Comparison of ENCODE assay signal across 11 cellular contexts in the genomic region with DNA sequence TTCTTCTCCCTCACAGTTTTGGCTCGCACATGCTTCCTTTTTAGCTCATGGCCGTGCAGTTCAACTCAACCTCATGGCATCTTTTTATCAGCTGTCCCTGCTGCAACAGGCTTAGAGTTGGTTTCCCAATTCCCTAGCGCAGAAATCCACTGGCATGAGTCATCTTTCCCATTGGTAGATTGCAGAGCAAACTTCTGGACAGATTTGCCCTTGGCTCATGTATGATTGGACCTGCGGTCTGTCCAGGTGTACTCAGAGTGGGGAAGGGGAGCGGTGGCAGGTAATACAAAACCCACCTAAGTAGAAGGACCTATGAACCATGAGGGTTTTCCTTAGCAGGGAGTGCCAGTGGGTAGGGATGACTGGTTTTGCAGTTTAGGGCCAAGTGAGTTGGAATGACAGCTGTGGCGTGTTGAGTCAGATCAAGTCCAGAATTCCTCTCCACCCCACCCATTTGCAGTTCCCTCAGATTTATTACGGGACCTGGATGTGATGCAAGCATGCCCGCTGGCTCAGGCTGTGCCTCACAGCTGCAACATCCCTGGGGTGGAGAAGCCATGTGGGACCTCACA.
DNase-seq lines count a peak whose midpoint lies in the region; ATAC-seq and TF ChIP-seq lines count a peak whose summit lies in the region.
"Had no signal": no experiment of that assay in that cellular context is flagged by ENCODE, and none has a peak within 500 bp of the region (broad histone marks: within the 10 kb centered on the region; RNA-seq: fewer than 3 reads in every experiment).

No MANE protein-coding gene starts in this region.

- TF ChIP-seq CTCF in BJ (IDR thresholded peaks at IDR 0.05; ENCODE audit: insufficient read depth, low read depth, low read length) (no peak), foreskin keratinocyte (conservative IDR thresholded peaks at IDR 0.05) (no peak), retinal pigment epithelial cell (conservative IDR thresholded peaks at IDR 0.05; ENCODE audit: low read depth, low read length) (no peak)

- H3K27ac ChIP-seq in foreskin keratinocyte: peak overlapping the region; percentile 94
- H3K27ac ChIP-seq: C4-2B had no signal

- CTCF ChIA-PET in BJ (lab: Yijun Ruan, JAX): no interaction called here

- H3K4me3 ChIP-seq in BJ (ENCODE audit: low read depth, low read length): no peak overlapping the region
- H3K4me3 ChIP-seq in retinal pigment epithelial cell (ENCODE audit: low read length): no peak overlapping the region

- DNase-seq in BJ (ENCODE audit: low read depth) (peak; percentile 77), T1000 (lab: John Stamatoyannopoulos, UW) (peak; percentile 68), foreskin keratinocyte (peak; percentile 99 to 100), retinal pigment epithelial cell (ENCODE audit: low read depth) (peak; percentile 69), DMS53 (lab: John Stamatoyannopoulos, UW) (no peak), pons (ENCODE audit: low spot score) (no peak)
- DNase-seq in activated naive CD4-positive, alpha-beta T cell treated with anti-CD3 and anti-CD28 coated beads, Interleukin-2, amount 50 U/mL, for 16 hours: no peak
- DNase-seq in stimulated activated naive CD4-positive, alpha-beta T cell treated with Interleukin-2 at 50 U/mL for 16 hours (lab: John Stamatoyannopoulos, UW): no peak
- DNase-seq: activated CD4-positive, alpha-beta T cell treated with anti-CD3 and anti-CD28 coated beads, Interleukin-2, amount 50 U/mL, for 48 hours; NCI-H146 had no signal

- peaks cover 29% of the 10 kb centered on the region for H3K4me1 ChIP-seq in foreskin keratinocyte

- ATAC-seq in foreskin keratinocyte: peak; percentile 91

- POLR2A ChIA-PET in BJ (lab: Charles Lee): no interaction called here

- no peaks in the 10 kb centered on the region for H3K36me3 ChIP-seq in BJ (ENCODE audit: control insufficient read depth, insufficient read depth, low read length)

- H3K27me3 ChIP-seq in BJ (ENCODE audit: control insufficient read depth, insufficient read depth, low read length): no peaks in the 10 kb centered on the region
- no peaks in the 10 kb centered on the region for H3K27me3 ChIP-seq in foreskin keratinocyte

Comparison
In these comparisons a context has a peak if more than half of its experiments do, and no peak if none do; other contexts are left out.
1. DNase-seq: peak in BJ (single experiment), T1000 (single experiment), foreskin keratinocyte (2 of 2) and retinal pigment epithelial cell (single experiment); none in activated naive CD4-positive, alpha-beta T cell treated with anti-CD3 and anti-CD28 coated beads, Interleukin-2, amount 50 U/mL, for 16 hours (single experiment), DMS53 (single experiment), pons (single experiment) and stimulated activated naive CD4-positive, alpha-beta T cell treated with Interleukin-2 at 50 U/mL for 16 hours (single experiment).